Comparison of ENCODE assay signal across 29 cellular contexts in the genomic region with DNA sequence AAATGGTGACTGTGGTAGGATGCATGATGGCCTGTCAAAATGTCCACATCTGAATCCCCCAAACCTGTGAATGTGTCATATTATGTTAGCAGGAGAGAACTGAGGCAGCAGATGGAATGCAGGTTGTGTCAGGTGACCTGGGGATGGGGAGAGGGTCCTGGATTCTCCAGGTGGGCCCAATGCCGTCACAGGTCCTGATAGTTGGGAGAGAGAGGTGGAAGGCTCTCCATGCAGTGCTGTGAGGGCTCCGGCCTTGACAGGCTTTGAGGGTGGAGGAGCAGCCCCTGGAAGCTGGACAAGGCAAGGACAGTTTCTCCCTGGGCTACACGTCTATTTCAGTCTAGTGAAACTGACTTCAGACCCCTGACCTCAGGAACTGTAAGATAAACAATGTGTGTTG.
"Had no signal": no experiment of that assay in that cellular context is flagged by ENCODE, and none has a peak within 500 bp of the region (broad histone marks: within the 10 kb centered on the region; RNA-seq: fewer than 3 reads in every experiment).

No MANE protein-coding gene starts in this region.

- H3K27me3 ChIP-seq: ascending aorta, breast epithelium, cardiac muscle cell, colonic mucosa, esophagus squamous epithelium, gastroesophageal sphincter had no signal

- H3K4me3 ChIP-seq: ascending aorta, breast epithelium, cardiac muscle cell, colonic mucosa, esophagus squamous epithelium, gastroesophageal sphincter had no signal

- H3K9me3 ChIP-seq: ascending aorta, breast epithelium, colonic mucosa, esophagus squamous epithelium, gastroesophageal sphincter had no signal

- H3K27ac ChIP-seq: ascending aorta, breast epithelium, cardiac muscle cell, colonic mucosa, epithelial cell of prostate, gastroesophageal sphincter, WERI-Rb-1 had no signal

- H3K36me3 ChIP-seq: ascending aorta, breast epithelium, cardiac muscle cell, colonic mucosa, esophagus squamous epithelium, gastroesophageal sphincter, WERI-Rb-1 had no signal

- DNase-seq: activated B cell treated with CpG ODN at 0.5 μM for 24 hours; activated CD4-positive, alpha-beta T cell treated with anti-CD3 and anti-CD28 coated beads for 48 hours; activated CD4-positive, alpha-beta T cell treated with anti-CD3 and anti-CD28 coated beads, Interleukin-2, amount 50 U/mL, for 1 hour; activated CD4-positive, alpha-beta T cell treated with anti-CD3 and anti-CD28 coated beads, Interleukin-2, amount 50 U/mL, for 48 hours; activated CD8-positive, alpha-beta memory T cell treated with anti-CD3 and anti-CD28 coated beads, Interleukin-2, amount 10 ng/mL, durations not matched to agents 7 days and 5 days; activated CD8-positive, alpha-beta memory T cell treated with anti-CD3 and anti-CD28 coated beads, Interleukin-2, amount 50 U/mL, for 4 hours; activated effector memory CD4-positive, alpha-beta T cell treated with anti-CD3 and anti-CD28 coated beads, Interleukin-2, amount 50 U/mL, for 16 hours; activated naive CD4-positive, alpha-beta T cell treated with anti-CD3 and anti-CD28 coated beads for 36 hours; activated naive CD8-positive, alpha-beta T cell treated with anti-CD3 and anti-CD28 coated beads, Interleukin-2, amount 10 ng/mL, durations not matched to agents 7 days and 5 days; activated T-cell treated with anti-CD3 and anti-CD28 coated beads, Interleukin-2, amount 50 U/mL, for 1 hour; activated T-cell treated with anti-CD3 and anti-CD28 coated beads, Interleukin-2, amount 50 U/mL, for 48 hours; central memory CD4-positive, alpha-beta T cell; cerebellar nuclear complex; colonic mucosa; effector CD8-positive, alpha-beta T cell; esophagus squamous epithelium; foreskin melanocyte; T-helper 1 cell; T-helper 17 cell; T1000; WERI-Rb-1 had no signal

- H3K4me1 ChIP-seq: ascending aorta, breast epithelium, colonic mucosa, esophagus squamous epithelium, gastroesophageal sphincter had no signal

- ATAC-seq: activated CD4-positive, CD25-positive, alpha-beta regulatory T cell treated with anti-CD3 and anti-CD28 coated beads, Interleukin-2, amount 50 U/mL, for 24 hours; activated CD8-positive, alpha-beta memory T cell treated with anti-CD3 and anti-CD28 coated beads, Interleukin-2, amount 10 ng/mL, durations not matched to agents 7 days and 5 days; activated CD8-positive, alpha-beta T cell treated with anti-CD3 and anti-CD28 coated beads, Interleukin-2, amount 10 ng/mL, durations not matched to agents 7 days and 5 days; activated naive CD4-positive, alpha-beta T cell treated with anti-CD3 and anti-CD28 coated beads, Interleukin-2, amount 50 U/mL, for 72 hours; T-helper 17 cell had no signal
